ENCODE assay signal across 32 cellular contexts in the genomic region with DNA sequence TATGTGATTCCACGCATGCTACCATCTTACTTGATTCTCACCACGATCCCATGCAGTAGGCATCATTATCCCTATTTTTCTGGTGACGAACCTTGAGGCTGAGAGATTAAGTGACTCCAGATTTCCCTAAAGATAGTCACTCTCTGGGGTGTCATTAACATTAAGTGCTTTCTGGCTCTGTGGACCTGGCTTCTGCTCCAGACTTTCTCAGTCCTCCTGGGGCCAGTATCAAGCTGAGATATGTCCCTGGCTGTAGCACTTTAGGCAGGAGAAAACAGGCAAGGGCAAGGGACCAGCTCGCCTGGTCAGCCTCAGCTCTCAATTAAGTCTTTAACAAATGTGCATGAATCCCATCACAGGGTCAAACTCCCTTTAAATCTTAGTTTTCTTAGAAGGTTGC. TPM values are rescaled to one million over a fixed set of nuclear protein-coding genes. Genes with fewer than 3 reads are reported as not detected.
"Had no signal": no experiment of that assay in that cellular context is flagged by ENCODE, and none has a peak within 500 bp of the region (broad histone marks: within the 10 kb centered on the region; RNA-seq: fewer than 3 reads in every experiment).

No MANE protein-coding gene starts in this region.

- H3K27ac ChIP-seq: left ventricle myocardium inferior, ovary, right atrium auricular region, right lobe of liver, tibial nerve, uterus had no signal

- H3K36me3 Mint-ChIP-seq: natural killer cell treated with Interleukin-12 subunit alpha and Interleukin-12 subunit beta and Interleukin-15 and Interleukin-18, amount 100 ng/mL, for 72 hours; stimulated activated memory B cell treated with anti-CD40 and anti-IgM and Interleukin-4, amounts not matched to agents 10 μg/mL and 1 μg/mL and 100 μg/mL, for 72 hours; type B pancreatic cell had no signal

- H3K9me3 ChIP-seq: mucosa of descending colon, ovary, right atrium auricular region, right lobe of liver, uterus had no signal

- H3K9me3 Mint-ChIP-seq: natural killer cell treated with Interleukin-12 subunit alpha and Interleukin-12 subunit beta and Interleukin-15 and Interleukin-18, amount 100 ng/mL, for 72 hours; stimulated activated memory B cell treated with anti-CD40 and anti-IgM and Interleukin-4, amounts not matched to agents 10 μg/mL and 1 μg/mL and 100 μg/mL, for 72 hours; stimulated activated naive CD8-positive, alpha-beta T cell treated with anti-CD3 and anti-CD28 coated beads, Interleukin-15, amount 100 ng/mL, for 72 hours; type B pancreatic cell had no signal

- H3K4me3 ChIP-seq: left ventricle myocardium inferior, lung, mucosa of descending colon, ovary, right atrium auricular region, right lobe of liver, smooth muscle cell, tibial nerve, uterus had no signal

- H3K4me3 Mint-ChIP-seq: naive thymus-derived CD4-positive, alpha-beta T cell; natural killer cell treated with Interleukin-12 subunit alpha and Interleukin-12 subunit beta and Interleukin-15 and Interleukin-18, amount 100 ng/mL, for 72 hours; stimulated activated memory B cell treated with anti-CD40 and anti-IgM and Interleukin-4, amounts not matched to agents 10 μg/mL and 1 μg/mL and 100 μg/mL, for 72 hours; stimulated activated naive CD8-positive, alpha-beta T cell treated with anti-CD3 and anti-CD28 coated beads, Interleukin-15, amount 100 ng/mL, for 72 hours; type B pancreatic cell had no signal

- H3K4me2 ChIP-seq: smooth muscle cell had no signal

- H3K4me1 ChIP-seq: left ventricle myocardium inferior, right atrium auricular region, right lobe of liver, tibial nerve, uterus had no signal

- DNase-seq: islet precursor cell; left ventricle myocardium inferior; midbrain; mucosa of descending colon; naive thymus-derived CD4-positive, alpha-beta T cell; ovary; right lobe of liver; stimulated activated CD4-positive, alpha-beta T cell treated with anti-CD3 and anti-CD28 coated beads, Interleukin-1b, Interleukin-23, amount 100 ng/mL, for 48 hours; stimulated activated CD4-positive, alpha-beta T cell treated with anti-CD3 and anti-CD28 coated beads, Interleukin-2, amount 100 ng/mL, for 48 hours; stimulated activated CD4-positive, alpha-beta T cell treated with anti-CD3 and anti-CD28 coated beads, Interleukin-4, amount 100 ng/mL, for 4 hours; stimulated activated CD8-positive, alpha-beta memory T cell treated with anti-CD3 and anti-CD28 coated beads, Interleukin-4, amount 100 ng/mL, for 48 hours; stimulated activated naive CD4-positive, alpha-beta T cell treated with Interleukin-2 at 50 U/mL for 16 hours; stimulated activated naive CD8-positive, alpha-beta T cell treated with anti-CD3 and anti-CD28 coated beads, Interleukin-15, amount 100 ng/mL, for 72 hours; substantia nigra; uterus had no signal

- H3K27ac Mint-ChIP-seq: naive thymus-derived CD4-positive, alpha-beta T cell; natural killer cell treated with Interleukin-12 subunit alpha and Interleukin-12 subunit beta and Interleukin-15 and Interleukin-18, amount 100 ng/mL, for 72 hours; progenitor cell of endocrine pancreas; stimulated activated memory B cell treated with anti-CD40 and anti-IgM and Interleukin-4, amounts not matched to agents 10 μg/mL and 1 μg/mL and 100 μg/mL, for 72 hours; stimulated activated naive CD8-positive, alpha-beta T cell treated with anti-CD3 and anti-CD28 coated beads, Interleukin-15, amount 100 ng/mL, for 72 hours; type B pancreatic cell had no signal

- ATAC-seq: mucosa of descending colon; naive thymus-derived CD4-positive, alpha-beta T cell; natural killer cell treated with Interleukin-12 subunit alpha and Interleukin-12 subunit beta and Interleukin-15 and Interleukin-18, amount 100 ng/mL, for 72 hours; right lobe of liver; stimulated activated memory B cell treated with anti-CD40 and anti-IgM and Interleukin-4, amounts not matched to agents 10 μg/mL and 1 μg/mL and 100 μg/mL, for 72 hours; stimulated activated naive CD8-positive, alpha-beta T cell treated with anti-CD3 and anti-CD28 coated beads, Interleukin-15, amount 100 ng/mL, for 72 hours had no signal

- H3K4me1 Mint-ChIP-seq: naive thymus-derived CD4-positive, alpha-beta T cell; stimulated activated memory B cell treated with anti-CD40 and anti-IgM and Interleukin-4, amounts not matched to agents 10 μg/mL and 1 μg/mL and 100 μg/mL, for 72 hours had no signal

- H3K27me3 ChIP-seq: ovary, right atrium auricular region, right lobe of liver, tibial nerve, uterus had no signal

- H3K27me3 Mint-ChIP-seq: naive thymus-derived CD4-positive, alpha-beta T cell; stimulated activated memory B cell treated with anti-CD40 and anti-IgM and Interleukin-4, amounts not matched to agents 10 μg/mL and 1 μg/mL and 100 μg/mL, for 72 hours; stimulated activated naive CD8-positive, alpha-beta T cell treated with anti-CD3 and anti-CD28 coated beads, Interleukin-15, amount 100 ng/mL, for 72 hours had no signal

- H3K36me3 ChIP-seq: left ventricle myocardium inferior, ovary, right atrium auricular region, right lobe of liver, tibial nerve, uterus had no signal

RNA-seq across cellular contexts. Expression of a gene that starts 38.3 kb away (rescaled TPM):
- total RNA-seq: kidney epithelial cell; left ventricle myocardium inferior; lung; mesenteric fat pad; mucosa of descending colon; myocyte; naive thymus-derived CD4-positive, alpha-beta T cell; natural killer cell treated with Interleukin-12 subunit alpha and Interleukin-12 subunit beta and Interleukin-15 and Interleukin-18, amount 100 ng/mL, for 72 hours; omental fat pad; ovary; progenitor cell of endocrine pancreas; pulmonary artery endothelial cell; renal cortical epithelial cell; right atrium auricular region; right lobe of liver; skeletal muscle tissue; tibial nerve; ureter; uterus had no signal
- polyA plus RNA-seq: lung; naive thymus-derived CD4-positive, alpha-beta T cell; neural cell; ovary; smooth muscle cell had no signal
